In genomic region chr10:29659770-29660097, GRCh38 we compare ENCODE assay signal across 8 cellular contexts. TPM values are rescaled to one million over a fixed set of nuclear protein-coding genes. Genes with fewer than 3 reads are reported as not detected.
DNase-seq lines count a peak whose midpoint lies in the region; ATAC-seq and TF ChIP-seq lines count a peak whose summit lies in the region.

No MANE protein-coding gene starts in this region.

- TF ChIP-seq RAD21 in HCT116 (IDR thresholded peaks at IDR 0.05; ENCODE audit: low read depth), result no peak

- 17% methylated on average over 1 of the region's 1 CpG for WGBS in hepatocyte (ENCODE audit: low lambda C conversion rate, missing lambda C conversion rate)
- WGBS in smooth muscle cell (ENCODE audit: low lambda C conversion rate), result 0% methylated on average over 1 of the region's 1 CpG

- peaks cover 10 to 14% of the 10 kb centered on the region in 2 experiments; a peak in 2 of 4 replicates for H3K9me3 ChIP-seq in HCT116 (ENCODE audit: control insufficient read depth in 1 of 2, insufficient read depth in 1 of 2, low read depth in 1 of 2, low read length in 2 of 2)
- H3K9me3 ChIP-seq in SK-N-MC (ENCODE audit: low read depth, low read length), result no peaks in the 10 kb centered on the region
- no peaks in the 10 kb centered on the region for H3K9me3 ChIP-seq in hepatocyte (ENCODE audit: low read depth)
- H3K9me3 ChIP-seq in smooth muscle cell (replicated peaks; ENCODE audit: low read depth), result no peaks in the 10 kb centered on the region

- H4K20me1 ChIP-seq in HCT116 (ENCODE audit: insufficient read depth) (no peaks in the 10 kb centered on the region), hepatocyte (ENCODE audit: insufficient read depth, poor library complexity, severe bottlenecking) (no peaks in the 10 kb centered on the region), smooth muscle cell (ENCODE audit: low read depth) (peaks cover 1% of the 10 kb centered on the region)

- intact Hi-C loops in HCT116 (cut with micrococcal nuclease), result loop anchor here (1.0 kb wide), 1 partner anchor 77 kb away; no protein-coding TSS in a partner anchor

- peak overlapping the region; percentile 47 for H3K9ac ChIP-seq in HCT116 (ENCODE audit: low read length)
- no peak overlapping the region for H3K9ac ChIP-seq in SK-N-MC (ENCODE audit: insufficient read length)
- H3K9ac ChIP-seq in smooth muscle cell (ENCODE audit: low read depth), result peak overlapping the region; percentile 88

- no peaks in the 10 kb centered on the region for H3K9me2 ChIP-seq in HCT116 (ENCODE audit: insufficient read depth)
- H3K9me2 ChIP-seq in hepatocyte (replicated peaks; ENCODE audit: insufficient read depth), result no peaks in the 10 kb centered on the region

- CTCF ChIA-PET in HCT116 (lab: Charles Lee), result interaction anchor here (1.1 kb wide), 1 partner anchor 12 kb away, joined by 3 read pairs; no protein-coding TSS in a partner anchor

- no peak for TF ChIP-seq CTCF in HCT116 (IDR thresholded peaks at IDR 0.05 in 2 of 3, conservative IDR thresholded peaks at IDR 0.05 in 1 of 3; ENCODE audit: borderline replicate concordance in 1 of 3, insufficient read depth in 1 of 3, low read depth in 2 of 3, low read length in 2 of 3)
- no peak for TF ChIP-seq CTCF in hepatocyte (IDR thresholded peaks at IDR 0.05; ENCODE audit: poor library complexity)
- no peak for TF ChIP-seq CTCF in smooth muscle cell (IDR thresholded peaks at IDR 0.05; ENCODE audit: borderline replicate concordance, insufficient read depth, poor library complexity, severe bottlenecking)

- H3K27ac ChIP-seq in HCT116 (ENCODE audit: low read depth, low read length) (peak overlapping the region; percentile 68), SK-N-MC (peak overlapping the region; percentile 42; the same call in 1 of the 2 replicates), hepatocyte (peak overlapping the region; percentile 83), smooth muscle cell (ENCODE audit: low read depth) (peak overlapping the region; percentile 98)

- no peaks in the 10 kb centered on the region for H3K27me3 ChIP-seq in HCT116 (ENCODE audit: insufficient read depth, low read length)
- no peaks in the 10 kb centered on the region for H3K27me3 ChIP-seq in hepatocyte
- H3K27me3 ChIP-seq in smooth muscle cell (ENCODE audit: low read depth), result no peaks in the 10 kb centered on the region

- peaks cover 0 to 13% of the 10 kb centered on the region in 2 experiments; a peak in 2 of 4 replicates for H3K36me3 ChIP-seq in HCT116 (ENCODE audit: control insufficient read depth in 1 of 2, insufficient read depth in 2 of 2, low read length in 2 of 2)
- H3K36me3 ChIP-seq in SK-N-MC (ENCODE audit: insufficient read depth, low read length), result peaks cover 8% of the 10 kb centered on the region; the same call in 1 of the 2 replicates
- no peaks in the 10 kb centered on the region for H3K36me3 ChIP-seq in hepatocyte (replicated peaks; ENCODE audit: insufficient read depth, low read depth)
- H3K36me3 ChIP-seq in smooth muscle cell (ENCODE audit: low read depth), result no peaks in the 10 kb centered on the region

- H2AFZ ChIP-seq in HCT116 (ENCODE audit: low read depth, low read length, poor library complexity, severe bottlenecking) (no peak overlapping the region), hepatocyte (no peak overlapping the region), smooth muscle cell (ENCODE audit: low read depth) (no peak overlapping the region)

- DNase-seq in HCT116 (ENCODE audit: low read depth, low spot score) (no peak), SK-N-MC (ENCODE audit: low read depth, low spot score) (no peak), hepatocyte (ENCODE audit: low spot score) (no peak), smooth muscle cell (lab: John Stamatoyannopoulos, UW; ENCODE audit: unreplicated experiment) (no peak), HT-29 (ENCODE audit: low spot score) (no peak), globus pallidus (ENCODE audit: low spot score) (no peak)
- DNase-seq in activated T-cell treated with anti-CD3 and anti-CD28 coated beads, Interleukin-2, amount 50 U/mL, for 48 hours, result no peak

- POLR2A ChIA-PET in HCT116 (lab: Charles Lee), result no interaction called here

- peaks cover 34 to 51% of the 10 kb centered on the region in 2 experiments for H3K4me1 ChIP-seq in HCT116 (ENCODE audit: control insufficient read depth in 1 of 2, insufficient read depth in 2 of 2, low read length in 2 of 2)
- H3K4me1 ChIP-seq in hepatocyte (ENCODE audit: insufficient read depth), result peaks cover 22% of the 10 kb centered on the region
- H3K4me1 ChIP-seq in smooth muscle cell (ENCODE audit: low read depth), result peaks cover 8% of the 10 kb centered on the region

- RAD21 ChIA-PET in HCT116 (lab: Charles Lee; ENCODE audit: low non-redundant PET in 1 of 2, low total read pairs in 2 of 2, uncharacterized antibody in 2 of 2, unreplicated experiment in 2 of 2), result interaction anchor here in 1 of 2 experiments (0.6 kb wide), 1 partner anchor 22 kb away, joined by 3 read pairs; no protein-coding TSS in a partner anchor

- H3K4me3 ChIP-seq in HCT116 (replicated peaks in 1 of 2; ENCODE audit: low read depth in 1 of 2, low read length in 2 of 2) (peak overlapping the region in 1 of 2 experiments; percentile 31; a peak in 2 of 4 replicates), SK-N-MC (0 out of 2 replicates have a peak overlapping the region, but pooled peaks have one; percentile 12), hepatocyte (no peak overlapping the region), smooth muscle cell (no peak overlapping the region)

- ATAC-seq in HCT116 (no peak), GM21723 (IDR thresholded peaks at IDR 0.05; ENCODE audit: unreplicated experiment) (no peak)

- peaks cover 26% of the 10 kb centered on the region for H3F3A ChIP-seq in smooth muscle cell (ENCODE audit: low read depth)

- TF ChIP-seq POLR2A in HCT116 (IDR thresholded peaks at IDR 0.05; ENCODE audit: borderline replicate concordance, extremely low read depth, insufficient read depth, insufficient read length), result no peak

- no TSS peak for BruUV-seq in HCT116 (replicated peaks; lab: Mats Ljungman, UMichigan)

- H3K79me2 ChIP-seq in HCT116 (ENCODE audit: insufficient read depth, low read length) (peaks cover 5% of the 10 kb centered on the region; the same call in 1 of the 2 replicates), hepatocyte (peaks cover 33% of the 10 kb centered on the region), smooth muscle cell (ENCODE audit: low read depth) (peaks cover 9% of the 10 kb centered on the region)

- H3K4me2 ChIP-seq in HCT116 (ENCODE audit: low read length) (peak overlapping the region; percentile 73), hepatocyte (peak overlapping the region; percentile 51), smooth muscle cell (peak overlapping the region; percentile 73)

TF ChIP-seq in HCT116, 20 proteins besides CTCF, POLR2A, EP300 and RAD21:
- no peak for TF ChIP-seq TCF7L2 (IDR thresholded peaks at IDR 0.05; ENCODE audit: borderline replicate concordance, extremely low read depth, insufficient read depth, insufficient read length)
- TF ChIP-seq, protein P1, sequence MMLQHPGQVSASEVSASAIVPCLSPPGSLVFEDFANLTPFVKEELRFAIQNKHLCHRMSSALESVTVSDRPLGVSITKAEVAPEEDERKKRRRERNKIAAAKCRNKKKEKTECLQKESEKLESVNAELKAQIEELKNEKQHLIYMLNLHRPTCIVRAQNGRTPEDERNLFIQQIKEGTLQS (IDR thresholded peaks at IDR 0.05), result no peak
- no peak for TF ChIP-seq ZBTB33 (IDR thresholded peaks at IDR 0.05; ENCODE audit: extremely low read depth, insufficient replicate concordance, low read length)
- no peak for TF ChIP-seq SIN3A (IDR thresholded peaks at IDR 0.05; ENCODE audit: low read depth)
- TF ChIP-seq ELF1 (IDR thresholded peaks at IDR 0.05; ENCODE audit: borderline replicate concordance, low read depth), result no peak
- no peak for TF ChIP-seq YY1 (IDR thresholded peaks at IDR 0.05; ENCODE audit: extremely low read depth, insufficient replicate concordance, low read depth, low read length)
- no peak for TF ChIP-seq CEBPB (IDR thresholded peaks at IDR 0.05; ENCODE audit: low read depth)
- no peak for TF ChIP-seq SRF (IDR thresholded peaks at IDR 0.05; ENCODE audit: low read depth)
- TF ChIP-seq ZNF274 (IDR thresholded peaks at IDR 0.05; ENCODE audit: low read depth, low read length), result no peak
- no peak for TF ChIP-seq ZFX (IDR thresholded peaks at IDR 0.05)
- TF ChIP-seq CBX3 (IDR thresholded peaks at IDR 0.05; ENCODE audit: low read depth), result no peak

RNA-seq across cellular contexts. Expression of gene SVIL, which starts 25.0 kb away (rescaled TPM):
- total RNA-seq in HCT116 (2021; ENCODE audit: unreplicated experiment) (27.0 TPM), hepatocyte (24.3 and 24.4 TPM in 2 replicates), smooth muscle cell (28.5 and 32.5 TPM in 2 replicates)
- polyA plus RNA-seq in HCT116 (2012), result 6.3 and 9.3 TPM in 2 replicates
- polyA plus RNA-seq in hepatocyte (36.5 and 64.2 TPM in 2 replicates), smooth muscle cell (33.0 and 59.4 TPM in 2 replicates)
- 5.7 and 6.0 TPM in 2 replicates for total RNA-seq in HT-29 (2014; rRNA removed; shearing (Covaris generic))

Comparison
In these comparisons a context has a peak if more than half of its experiments do, and no peak if none do; other contexts are left out.
1. H3K27ac ChIP-seq: peak in every context shown above with its lines; median percentile 98 in smooth muscle cell; 83 in hepatocyte; 68 in HCT116; 42 in SK-N-MC.